Comparison of ENCODE assay signal across 11 cellular contexts in genomic region chr10:2925631-2926030, GRCh38.
A peak's percentile ranks its signal among the peaks of the same experiment; 100 is the strongest.
DNase-seq lines count a peak whose midpoint lies in the region; TF ChIP-seq lines count a peak whose summit lies in the region.
"Had no signal": no experiment of that assay in that cellular context is flagged by ENCODE, and none has a peak within 500 bp of the region (broad histone marks: within the 10 kb centered on the region; RNA-seq: fewer than 3 reads in every experiment).

No MANE protein-coding gene starts in this region.

- H3K27ac Mint-ChIP-seq in dendritic cell treated with granulocyte-macrophage colony-stimulating factor and Interleukin-4, amounts not matched to agents 40 ng/mL and 50 ng/mL, for 4 days = peak overlapping the region; percentile 45

- no peak overlapping the region for H3K4me2 ChIP-seq in mesendoderm (ENCODE audit: low read length)

- in situ Hi-C loops in GM13977 (cut with MboI; ENCODE audit: low pct_unique_long_range_greater_than_20kb, low sequenced_read_pairs, unreplicated experiment) = loop anchor here (10.0 kb wide), 1 partner anchor 129 kb away; no protein-coding TSS in a partner anchor
- in situ Hi-C loops in ACHN (cut with HindIII; ENCODE audit: low pct_ligation_motif_present, low pct_unique_long_range_greater_than_20kb, low sequenced_read_pairs) = loop anchor here (25.0 kb wide), 1 partner anchor 112 kb away; no protein-coding TSS in a partner anchor

- no peak overlapping the region for H3K27ac ChIP-seq in mesendoderm (ENCODE audit: low read depth, low read length)
- H3K27ac ChIP-seq: Peyer's patch, suprapubic skin had no signal

- no peak overlapping the region for H4K5ac ChIP-seq in mesendoderm (ENCODE audit: low read length)

- H3K27me3 ChIP-seq in mesendoderm (ENCODE audit: insufficient read depth, low read length, poor library complexity) = no peaks in the 10 kb centered on the region
- H3K27me3 ChIP-seq: Peyer's patch had no signal

- H2AK5ac ChIP-seq in mesendoderm (ENCODE audit: low read length) = no peak overlapping the region

- no peak overlapping the region for H3K56ac ChIP-seq in mesendoderm (ENCODE audit: low read length)

- no peaks in the 10 kb centered on the region for H3K36me3 Mint-ChIP-seq in dendritic cell treated with granulocyte-macrophage colony-stimulating factor and Interleukin-4, amounts not matched to agents 40 ng/mL and 50 ng/mL, for 4 days (ENCODE audit: low read depth)

- H3K18ac ChIP-seq in mesendoderm (ENCODE audit: low read length) = no peak overlapping the region

- no peaks in the 10 kb centered on the region for H3K36me3 ChIP-seq in mesendoderm (ENCODE audit: control insufficient read depth, insufficient read depth, low read length)
- H3K36me3 ChIP-seq: Peyer's patch, suprapubic skin had no signal

- H3K27me3 Mint-ChIP-seq in dendritic cell treated with granulocyte-macrophage colony-stimulating factor and Interleukin-4, amounts not matched to agents 40 ng/mL and 50 ng/mL, for 4 days = peaks cover 32% of the 10 kb centered on the region

- H3K79me1 ChIP-seq in mesendoderm (ENCODE audit: low read length) = no peaks in the 10 kb centered on the region

- no peak overlapping the region for H3K4ac ChIP-seq in mesendoderm (ENCODE audit: low read depth, low read length)

- H2BK15ac ChIP-seq in mesendoderm (replicated peaks; ENCODE audit: low read depth) = no peak overlapping the region

- peaks cover 66% of the 10 kb centered on the region for H3K4me1 Mint-ChIP-seq in dendritic cell treated with granulocyte-macrophage colony-stimulating factor and Interleukin-4, amounts not matched to agents 40 ng/mL and 50 ng/mL, for 4 days (ENCODE audit: low read depth)

- WGBS in mesendoderm (ENCODE audit: extremely low coverage, insufficient coverage, low lambda C conversion rate) = no CpG with 5 or more reads among the region's 7 CpGs

- H3K4me1 ChIP-seq in mesendoderm (ENCODE audit: control insufficient read depth, low read depth, low read length) = no peaks in the 10 kb centered on the region
- H3K4me1 ChIP-seq: Peyer's patch, suprapubic skin had no signal

- H4K8ac ChIP-seq in mesendoderm (ENCODE audit: low read depth, low read length) = no peak overlapping the region

- no peak overlapping the region for H2BK120ac ChIP-seq in mesendoderm (ENCODE audit: low read depth, low read length)

- no peak overlapping the region for H3K9ac ChIP-seq in mesendoderm (ENCODE audit: low read length)

- H3K9me3 Mint-ChIP-seq in dendritic cell treated with granulocyte-macrophage colony-stimulating factor and Interleukin-4, amounts not matched to agents 40 ng/mL and 50 ng/mL, for 4 days = no peaks in the 10 kb centered on the region

- no peak for TF ChIP-seq CTCF in GM13977 (IDR thresholded peaks at IDR 0.05; ENCODE audit: extremely low read depth, insufficient read depth, missing control alignments)

- intact Hi-C loops in dendritic cell treated with granulocyte-macrophage colony-stimulating factor and Interleukin-4, amounts not matched to agents 40 ng/mL and 50 ng/mL, for 4 days (cut with micrococcal nuclease) = no loop called here

- no peak overlapping the region for H3K4me3 ChIP-seq in mesendoderm (ENCODE audit: low read length)
- H3K4me3 ChIP-seq: Peyer's patch, suprapubic skin had no signal

- H2BK5ac ChIP-seq in mesendoderm (ENCODE audit: low read length) = no peak overlapping the region

- DNase-seq in ELR (ENCODE audit: low read depth) (peak; percentile 6), NCI-H1436 (lab: John Stamatoyannopoulos, UW) (peak; percentile 70), pons (ENCODE audit: low spot score) (peak; percentile 44), GM13977 (ENCODE audit: low spot score) (no peak), mesendoderm (no peak), ACHN (no peak)
- DNase-seq in activated CD4-positive, alpha-beta T cell treated with anti-CD3 and anti-CD28 coated beads for 48 hours = no peak
- DNase-seq: activated gamma-delta T cell had no signal

- no peaks in the 10 kb centered on the region for H3K79me2 ChIP-seq in mesendoderm (ENCODE audit: control insufficient read depth, insufficient read depth, low read length)

- no peak overlapping the region for H3K4me3 Mint-ChIP-seq in dendritic cell treated with granulocyte-macrophage colony-stimulating factor and Interleukin-4, amounts not matched to agents 40 ng/mL and 50 ng/mL, for 4 days

- no peak overlapping the region for H3K23ac ChIP-seq in mesendoderm (ENCODE audit: low read length)

Comparison
In these comparisons a context has a peak if more than half of its experiments do, and no peak if none do; other contexts are left out.
1. DNase-seq: peak in ELR (single experiment), NCI-H1436 (single experiment) and pons (single experiment); none in GM13977 (single experiment), mesendoderm (single experiment), ACHN (single experiment) and activated CD4-positive, alpha-beta T cell treated with anti-CD3 and anti-CD28 coated beads for 48 hours (single experiment).